17 cellular contexts compared by ENCODE assay signal in genomic region chr9:33649463-33649862, GRCh38.
"Had no signal": no experiment of that assay in that cellular context is flagged by ENCODE, and none has a peak within 500 bp of the region (broad histone marks: within the 10 kb centered on the region; RNA-seq: fewer than 3 reads in every experiment).

No MANE protein-coding gene starts in this region.

- H3K27ac Mint-ChIP-seq: memory B cell had no signal

- H3K27me3 ChIP-seq: upper lobe of left lung had no signal

- H3K9me3 ChIP-seq: adrenal gland, gastrocnemius medialis, heart right ventricle, left ventricle myocardium inferior, suprapubic skin, upper lobe of left lung had no signal

- H3K36me3 Mint-ChIP-seq: memory B cell had no signal

- DNase-seq: activated gamma-delta T cell; activated T-cell treated with anti-CD3 and anti-CD28 coated beads, Interleukin-2, amount 50 U/mL, for 1 hour; adrenal gland; caudate nucleus; effector CD4-positive, alpha-beta T cell; gastrocnemius medialis; heart right ventricle; kidney; left ventricle myocardium inferior; spleen; stimulated activated CD4-positive, alpha-beta T cell treated with anti-CD3 and anti-CD28 coated beads, Interleukin-1b, Interleukin-23, amount 100 ng/mL, for 48 hours; stimulated activated naive CD4-positive, alpha-beta T cell; upper lobe of left lung had no signal

- H3K9me3 Mint-ChIP-seq: memory B cell had no signal

- H3K36me3 ChIP-seq: adrenal gland, gastrocnemius medialis, heart right ventricle, left ventricle myocardium inferior, spleen, suprapubic skin, upper lobe of left lung had no signal

- H3K4me3 ChIP-seq: adrenal gland, coronary artery, gastrocnemius medialis, heart right ventricle, left ventricle myocardium inferior, spleen, suprapubic skin, upper lobe of left lung had no signal

- ATAC-seq: gastrocnemius medialis, heart right ventricle, sciatic nerve had no signal

- FAIRE-seq: kidney had no signal

- H3K27ac ChIP-seq: adrenal gland, coronary artery, gastrocnemius medialis, heart right ventricle, left ventricle myocardium inferior, spleen, suprapubic skin, upper lobe of left lung had no signal

- H3K4me1 ChIP-seq: adrenal gland, gastrocnemius medialis, heart right ventricle, left ventricle myocardium inferior, spleen, suprapubic skin, upper lobe of left lung had no signal
